In genomic region chrX:29762006-29762405, GRCh38 we compare ENCODE assay signal across 24 cellular contexts.
A peak's percentile ranks its signal among the peaks of the same experiment; 100 is the strongest.
DNase-seq lines count a peak whose midpoint lies in the region; ATAC-seq, FAIRE-seq and TF ChIP-seq lines count a peak whose summit lies in the region.
"Had no signal": no experiment of that assay in that cellular context is flagged by ENCODE, and none has a peak within 500 bp of the region (broad histone marks: within the 10 kb centered on the region; RNA-seq: fewer than 3 reads in every experiment).

No MANE protein-coding gene starts in this region.

- no peaks in the 10 kb centered on the region for H3K27me3 ChIP-seq in right lobe of liver
- H3K27me3 ChIP-seq: BLaER1 had no signal

- no peak for TF ChIP-seq CTCF in lower leg skin (IDR thresholded peaks at IDR 0.05)
- TF ChIP-seq CTCF in right lobe of liver (IDR thresholded peaks at IDR 0.05), result no peak

- DNase-seq in Ammon's horn (ENCODE audit: low spot score), result peak; percentile 8
- peak; percentile 71 for DNase-seq in globus pallidus (ENCODE audit: low spot score)
- DNase-seq in putamen (ENCODE audit: low spot score), result peak; percentile 64
- no peak for DNase-seq in lower leg skin (ENCODE audit: low spot score in 2 of 2)
- no peak for DNase-seq in frontal cortex (ENCODE audit: low spot score in 2 of 2)
- DNase-seq in NCI-H1930 (lab: John Stamatoyannopoulos, UW), result no peak
- no peak for DNase-seq in right lobe of liver
- DNase-seq: Calu3; CD8-positive, alpha-beta T cell; GF-D8; KBM-7; NCI-H1105 treated with DMSO at 0.1 percent for 48 hours; NCI-H1694; NCI-H2107; NCI-H226; NCI-H524; PC-3; RPMI8226; SHP77 treated with DMSO at 0.1 percent for 48 hours had no signal

- H3K9me3 ChIP-seq in right lobe of liver, result no peaks in the 10 kb centered on the region
- H3K9me3 ChIP-seq: BLaER1 had no signal

- no peaks in the 10 kb centered on the region for H3K36me3 ChIP-seq in right lobe of liver
- H3K36me3 ChIP-seq: BLaER1 had no signal

- no peak overlapping the region for H3K4me3 ChIP-seq in lower leg skin (ENCODE audit: low read depth, poor library complexity, severe bottlenecking)
- no peak overlapping the region for H3K4me3 ChIP-seq in right lobe of liver
- H3K4me3 ChIP-seq: BLaER1 had no signal

- no peak overlapping the region for H3K27ac ChIP-seq in right lobe of liver
- H3K27ac ChIP-seq: BLaER1 had no signal

- 61 to 81% methylated on average over 4 of the region's 4 CpGs for WGBS in lower leg skin, 2 donors
- WGBS in right lobe of liver (ENCODE audit: insufficient coverage, low coverage, low lambda C conversion rate, missing lambda C conversion rate), result 62% methylated on average over 4 of the region's 4 CpGs

- TF ChIP-seq POLR2A in lower leg skin (IDR thresholded peaks at IDR 0.05) (no peak), right lobe of liver (IDR thresholded peaks at IDR 0.05) (no peak)

- no peak for FAIRE-seq in frontal cortex (lab: Jason Lieb, UNC)
- FAIRE-seq: GM19239, H1, HepG2 had no signal

- ATAC-seq in SK-N-SH treated with all-trans-retinoic acid at 6 μM for 48 hours (peak; percentile 60), right lobe of liver (no peak)
- ATAC-seq: CD8-positive, alpha-beta T cell; HepG2; PC-3 had no signal

- intact Hi-C loops in lower leg skin (cut with DNase I; ENCODE audit: low total_unique reads), result no loop called here
- intact Hi-C loops in right lobe of liver (cut with DNase I), result no loop called here

- H3K4me1 ChIP-seq in right lobe of liver, result no peaks in the 10 kb centered on the region
- H3K4me1 ChIP-seq: BLaER1 had no signal

TF ChIP-seq in SK-N-SH treated with all-trans-retinoic acid at 6 μM for 48 hours, 23 proteins besides CTCF, POLR2A, EP300 and RAD21:
- TF ChIP-seq ISL1 (CRISPR knock-in tag; IDR thresholded peaks at IDR 0.05) (no peak), CSDC2 (CRISPR knock-in tag; IDR thresholded peaks at IDR 0.05) (no peak), ZFP3 (CRISPR knock-in tag; IDR thresholded peaks at IDR 0.05) (no peak), CSRNP3 (CRISPR knock-in tag; IDR thresholded peaks at IDR 0.05) (no peak), ZNF70 (CRISPR knock-in tag; IDR thresholded peaks at IDR 0.05) (no peak), GLIS3 (CRISPR knock-in tag; IDR thresholded peaks at IDR 0.05) (no peak), ZC3H10 (CRISPR knock-in tag; IDR thresholded peaks at IDR 0.05) (no peak)

Comparison
In these comparisons a context has a peak if more than half of its experiments do, and no peak if none do; other contexts are left out.
1. DNase-seq: peak in Ammon's horn (single experiment), globus pallidus (single experiment) and putamen (single experiment); none in lower leg skin (0 of 2), frontal cortex (0 of 2), NCI-H1930 (0 of 2) and right lobe of liver (0 of 3).